Comparison of ENCODE assay signal across 8 cellular contexts in genomic region chr1:181872562-181872961, GRCh38.
"Had no signal": no experiment of that assay in that cellular context is flagged by ENCODE, and none has a peak within 500 bp of the region (broad histone marks: within the 10 kb centered on the region; RNA-seq: fewer than 3 reads in every experiment).

No MANE protein-coding gene starts in this region.

- DNase-seq: H9, HCEC 1CT had no signal

- H2AFZ ChIP-seq: GM23338 had no signal

- H3K4me3 ChIP-seq: GM23338 had no signal

- H3K4me3 Mint-ChIP-seq: GM23338, H9, IgD-negative memory B cell had no signal

- H3K27ac ChIP-seq: HL-60 had no signal

- H3K4me1 Mint-ChIP-seq: GM23338, H9, IgD-negative memory B cell had no signal

- H3K4me2 ChIP-seq: GM23338 had no signal

- ATAC-seq: GM23338, HepG2 had no signal

- H3K27ac Mint-ChIP-seq: GM23338, H9, IgD-negative memory B cell had no signal

- FAIRE-seq: H1, H54, HepG2 had no signal
